In the genomic region with DNA sequence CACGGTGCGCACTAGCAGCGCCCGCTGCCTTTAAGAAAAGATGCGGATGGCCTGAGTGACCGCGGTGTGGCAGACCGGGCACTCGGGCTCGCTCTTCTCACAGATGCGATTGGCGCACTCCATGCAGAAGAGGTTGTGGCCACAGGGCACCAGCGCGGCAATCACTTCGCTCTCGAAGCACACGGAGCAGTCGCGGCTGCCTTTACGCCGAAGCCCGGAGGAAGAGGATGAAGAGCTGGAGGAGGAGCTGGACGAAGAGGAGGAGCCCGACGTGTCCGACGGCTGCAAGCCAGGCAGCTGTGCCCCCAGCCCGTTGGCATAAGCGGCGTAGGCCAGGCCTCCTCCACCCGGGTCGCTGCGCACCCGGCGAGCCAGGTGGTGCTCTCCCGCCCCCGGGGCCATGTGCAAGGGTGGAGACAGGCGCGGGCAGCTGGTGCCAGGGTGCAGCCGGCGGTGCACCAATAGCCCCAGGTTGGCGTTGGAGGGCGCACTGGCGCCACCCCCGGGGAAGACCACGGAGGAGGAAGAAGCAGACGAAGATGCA, we compare ENCODE assay signal across 1 cellular context.
TF ChIP-seq lines count a peak whose summit lies in the region.

No MANE protein-coding gene starts in this region.

TF ChIP-seq in WTC11, 78 proteins besides CTCF, POLR2A, EP300 and RAD21 (continued from another document and continues in another):
- TF ChIP-seq ZNF512 (CRISPR knock-in tag; IDR thresholded peaks at IDR 0.05; ENCODE audit: borderline replicate concordance) (no peak), ETV6 (CRISPR knock-in tag; IDR thresholded peaks at IDR 0.05) (peak; percentile 77), CREM (CRISPR knock-in tag; IDR thresholded peaks at IDR 0.05) (no peak), FOXP1 (CRISPR knock-in tag; IDR thresholded peaks at IDR 0.05; ENCODE audit: borderline replicate concordance) (peak; percentile 95), STAT6 (CRISPR knock-in tag; conservative IDR thresholded peaks at IDR 0.05; ENCODE audit: low read depth) (no peak), ZNF232 (CRISPR knock-in tag; IDR thresholded peaks at IDR 0.05) (peak; percentile 31; the same call in 1 of the 2 replicates), ZNF671 (CRISPR knock-in tag; IDR thresholded peaks at IDR 0.05) (no peak), PRRX2 (CRISPR knock-in tag; IDR thresholded peaks at IDR 0.05) (no peak), EMX1 (CRISPR knock-in tag; IDR thresholded peaks at IDR 0.05) (no peak), TEAD1 (CRISPR knock-in tag; IDR thresholded peaks at IDR 0.05) (no peak), NFE2L1 (CRISPR knock-in tag; IDR thresholded peaks at IDR 0.05) (0 out of 2 replicates have a peak, but pooled peaks have one; percentile 38), NR3C1 (CRISPR knock-in tag; conservative IDR thresholded peaks at IDR 0.05; ENCODE audit: low read depth) (no peak), OVOL2 (CRISPR knock-in tag; IDR thresholded peaks at IDR 0.05; ENCODE audit: borderline replicate concordance) (no peak), RELA (CRISPR knock-in tag; IDR thresholded peaks at IDR 0.05; ENCODE audit: borderline replicate concordance) (peak; percentile 74; the same call in 1 of the 2 replicates), ZNF425 (CRISPR knock-in tag; conservative IDR thresholded peaks at IDR 0.05) (no peak), ZNF121 (CRISPR knock-in tag; IDR thresholded peaks at IDR 0.05) (no peak), ESRRA (CRISPR knock-in tag; IDR thresholded peaks at IDR 0.05; ENCODE audit: borderline replicate concordance) (0 out of 2 replicates have a peak, but pooled peaks have one; percentile 39), TP53 (CRISPR knock-in tag; IDR thresholded peaks at IDR 0.05) (no peak), MAX (CRISPR knock-in tag; IDR thresholded peaks at IDR 0.05) (peak; percentile 89), KAT7 (CRISPR knock-in tag; IDR thresholded peaks at IDR 0.05; ENCODE audit: borderline replicate concordance) (no peak), GTF2I (CRISPR knock-in tag; conservative IDR thresholded peaks at IDR 0.05) (no peak), NR1H2 (CRISPR knock-in tag; IDR thresholded peaks at IDR 0.05) (no peak), HMGXB4 (CRISPR knock-in tag; IDR thresholded peaks at IDR 0.05) (no peak), ZNF317 (CRISPR knock-in tag; IDR thresholded peaks at IDR 0.05; ENCODE audit: borderline replicate concordance, low read depth) (no peak)
- TF ChIP-seq, protein P1, sequence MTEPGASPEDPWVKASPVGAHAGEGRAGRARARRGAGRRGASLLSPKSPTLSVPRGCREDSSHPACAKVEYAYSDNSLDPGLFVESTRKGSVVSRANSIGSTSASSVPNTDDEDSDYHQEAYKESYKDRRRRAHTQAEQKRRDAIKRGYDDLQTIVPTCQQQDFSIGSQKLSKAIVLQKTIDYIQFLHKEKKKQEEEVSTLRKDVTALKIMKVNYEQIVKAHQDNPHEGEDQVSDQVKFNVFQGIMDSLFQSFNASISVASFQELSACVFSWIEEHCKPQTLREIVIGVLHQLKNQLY (CRISPR knock-in tag; IDR thresholded peaks at IDR 0.05), result no peak
- TF ChIP-seq, protein P2, sequence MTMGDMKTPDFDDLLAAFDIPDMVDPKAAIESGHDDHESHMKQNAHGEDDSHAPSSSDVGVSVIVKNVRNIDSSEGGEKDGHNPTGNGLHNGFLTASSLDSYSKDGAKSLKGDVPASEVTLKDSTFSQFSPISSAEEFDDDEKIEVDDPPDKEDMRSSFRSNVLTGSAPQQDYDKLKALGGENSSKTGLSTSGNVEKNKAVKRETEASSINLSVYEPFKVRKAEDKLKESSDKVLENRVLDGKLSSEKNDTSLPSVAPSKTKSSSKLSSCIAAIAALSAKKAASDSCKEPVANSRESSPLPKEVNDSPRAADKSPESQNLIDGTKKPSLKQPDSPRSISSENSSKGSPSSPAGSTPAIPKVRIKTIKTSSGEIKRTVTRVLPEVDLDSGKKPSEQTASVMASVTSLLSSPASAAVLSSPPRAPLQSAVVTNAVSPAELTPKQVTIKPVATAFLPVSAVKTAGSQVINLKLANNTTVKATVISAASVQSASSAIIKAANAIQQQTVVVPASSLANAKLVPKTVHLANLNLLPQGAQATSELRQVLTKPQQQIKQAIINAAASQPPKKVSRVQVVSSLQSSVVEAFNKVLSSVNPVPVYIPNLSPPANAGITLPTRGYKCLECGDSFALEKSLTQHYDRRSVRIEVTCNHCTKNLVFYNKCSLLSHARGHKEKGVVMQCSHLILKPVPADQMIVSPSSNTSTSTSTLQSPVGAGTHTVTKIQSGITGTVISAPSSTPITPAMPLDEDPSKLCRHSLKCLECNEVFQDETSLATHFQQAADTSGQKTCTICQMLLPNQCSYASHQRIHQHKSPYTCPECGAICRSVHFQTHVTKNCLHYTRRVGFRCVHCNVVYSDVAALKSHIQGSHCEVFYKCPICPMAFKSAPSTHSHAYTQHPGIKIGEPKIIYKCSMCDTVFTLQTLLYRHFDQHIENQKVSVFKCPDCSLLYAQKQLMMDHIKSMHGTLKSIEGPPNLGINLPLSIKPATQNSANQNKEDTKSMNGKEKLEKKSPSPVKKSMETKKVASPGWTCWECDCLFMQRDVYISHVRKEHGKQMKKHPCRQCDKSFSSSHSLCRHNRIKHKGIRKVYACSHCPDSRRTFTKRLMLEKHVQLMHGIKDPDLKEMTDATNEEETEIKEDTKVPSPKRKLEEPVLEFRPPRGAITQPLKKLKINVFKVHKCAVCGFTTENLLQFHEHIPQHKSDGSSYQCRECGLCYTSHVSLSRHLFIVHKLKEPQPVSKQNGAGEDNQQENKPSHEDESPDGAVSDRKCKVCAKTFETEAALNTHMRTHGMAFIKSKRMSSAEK (CRISPR knock-in tag; IDR thresholded peaks at IDR 0.05; ENCODE audit: borderline replicate concordance), result no peak
- TF ChIP-seq, protein P3, sequence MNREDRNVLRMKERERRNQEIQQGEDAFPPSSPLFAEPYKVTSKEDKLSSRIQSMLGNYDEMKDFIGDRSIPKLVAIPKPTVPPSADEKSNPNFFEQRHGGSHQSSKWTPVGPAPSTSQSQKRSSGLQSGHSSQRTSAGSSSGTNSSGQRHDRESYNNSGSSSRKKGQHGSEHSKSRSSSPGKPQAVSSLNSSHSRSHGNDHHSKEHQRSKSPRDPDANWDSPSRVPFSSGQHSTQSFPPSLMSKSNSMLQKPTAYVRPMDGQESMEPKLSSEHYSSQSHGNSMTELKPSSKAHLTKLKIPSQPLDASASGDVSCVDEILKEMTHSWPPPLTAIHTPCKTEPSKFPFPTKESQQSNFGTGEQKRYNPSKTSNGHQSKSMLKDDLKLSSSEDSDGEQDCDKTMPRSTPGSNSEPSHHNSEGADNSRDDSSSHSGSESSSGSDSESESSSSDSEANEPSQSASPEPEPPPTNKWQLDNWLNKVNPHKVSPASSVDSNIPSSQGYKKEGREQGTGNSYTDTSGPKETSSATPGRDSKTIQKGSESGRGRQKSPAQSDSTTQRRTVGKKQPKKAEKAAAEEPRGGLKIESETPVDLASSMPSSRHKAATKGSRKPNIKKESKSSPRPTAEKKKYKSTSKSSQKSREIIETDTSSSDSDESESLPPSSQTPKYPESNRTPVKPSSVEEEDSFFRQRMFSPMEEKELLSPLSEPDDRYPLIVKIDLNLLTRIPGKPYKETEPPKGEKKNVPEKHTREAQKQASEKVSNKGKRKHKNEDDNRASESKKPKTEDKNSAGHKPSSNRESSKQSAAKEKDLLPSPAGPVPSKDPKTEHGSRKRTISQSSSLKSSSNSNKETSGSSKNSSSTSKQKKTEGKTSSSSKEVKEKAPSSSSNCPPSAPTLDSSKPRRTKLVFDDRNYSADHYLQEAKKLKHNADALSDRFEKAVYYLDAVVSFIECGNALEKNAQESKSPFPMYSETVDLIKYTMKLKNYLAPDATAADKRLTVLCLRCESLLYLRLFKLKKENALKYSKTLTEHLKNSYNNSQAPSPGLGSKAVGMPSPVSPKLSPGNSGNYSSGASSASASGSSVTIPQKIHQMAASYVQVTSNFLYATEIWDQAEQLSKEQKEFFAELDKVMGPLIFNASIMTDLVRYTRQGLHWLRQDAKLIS (CRISPR knock-in tag; IDR thresholded peaks at IDR 0.05; ENCODE audit: borderline replicate concordance), result no peak
- TF ChIP-seq, protein P4, sequence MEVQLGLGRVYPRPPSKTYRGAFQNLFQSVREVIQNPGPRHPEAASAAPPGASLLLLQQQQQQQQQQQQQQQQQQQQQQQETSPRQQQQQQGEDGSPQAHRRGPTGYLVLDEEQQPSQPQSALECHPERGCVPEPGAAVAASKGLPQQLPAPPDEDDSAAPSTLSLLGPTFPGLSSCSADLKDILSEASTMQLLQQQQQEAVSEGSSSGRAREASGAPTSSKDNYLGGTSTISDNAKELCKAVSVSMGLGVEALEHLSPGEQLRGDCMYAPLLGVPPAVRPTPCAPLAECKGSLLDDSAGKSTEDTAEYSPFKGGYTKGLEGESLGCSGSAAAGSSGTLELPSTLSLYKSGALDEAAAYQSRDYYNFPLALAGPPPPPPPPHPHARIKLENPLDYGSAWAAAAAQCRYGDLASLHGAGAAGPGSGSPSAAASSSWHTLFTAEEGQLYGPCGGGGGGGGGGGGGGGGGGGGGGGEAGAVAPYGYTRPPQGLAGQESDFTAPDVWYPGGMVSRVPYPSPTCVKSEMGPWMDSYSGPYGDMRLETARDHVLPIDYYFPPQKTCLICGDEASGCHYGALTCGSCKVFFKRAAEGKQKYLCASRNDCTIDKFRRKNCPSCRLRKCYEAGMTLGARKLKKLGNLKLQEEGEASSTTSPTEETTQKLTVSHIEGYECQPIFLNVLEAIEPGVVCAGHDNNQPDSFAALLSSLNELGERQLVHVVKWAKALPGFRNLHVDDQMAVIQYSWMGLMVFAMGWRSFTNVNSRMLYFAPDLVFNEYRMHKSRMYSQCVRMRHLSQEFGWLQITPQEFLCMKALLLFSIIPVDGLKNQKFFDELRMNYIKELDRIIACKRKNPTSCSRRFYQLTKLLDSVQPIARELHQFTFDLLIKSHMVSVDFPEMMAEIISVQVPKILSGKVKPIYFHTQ (CRISPR knock-in tag; IDR thresholded peaks at IDR 0.05), result no peak
